ENCODE assay signal across 1 cellular context in the genomic region with DNA sequence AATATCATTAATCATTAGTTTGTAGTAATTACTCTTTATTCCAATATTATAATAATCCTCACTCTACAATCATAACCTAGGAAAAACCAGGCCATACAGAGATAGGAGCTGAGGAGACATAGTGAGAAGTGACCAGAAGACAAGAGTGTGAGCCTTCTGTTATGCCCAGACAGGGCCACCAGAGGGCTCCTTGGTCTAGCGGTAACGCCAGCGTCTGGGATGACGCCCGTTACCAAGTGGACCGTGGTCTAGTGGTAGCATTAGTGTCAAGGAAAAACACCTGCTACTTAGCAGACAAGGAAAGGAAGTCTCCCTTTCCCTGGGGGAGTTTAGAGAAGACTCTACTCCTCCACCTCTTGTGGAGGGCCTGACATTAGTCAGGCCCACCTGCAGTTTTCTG.
TF ChIP-seq lines count a peak whose summit lies in the region.

No MANE protein-coding gene starts in this region.

TF ChIP-seq in HepG2, 621 proteins besides CTCF, POLR2A, EP300 and RAD21:
- TF ChIP-seq, protein P1, sequence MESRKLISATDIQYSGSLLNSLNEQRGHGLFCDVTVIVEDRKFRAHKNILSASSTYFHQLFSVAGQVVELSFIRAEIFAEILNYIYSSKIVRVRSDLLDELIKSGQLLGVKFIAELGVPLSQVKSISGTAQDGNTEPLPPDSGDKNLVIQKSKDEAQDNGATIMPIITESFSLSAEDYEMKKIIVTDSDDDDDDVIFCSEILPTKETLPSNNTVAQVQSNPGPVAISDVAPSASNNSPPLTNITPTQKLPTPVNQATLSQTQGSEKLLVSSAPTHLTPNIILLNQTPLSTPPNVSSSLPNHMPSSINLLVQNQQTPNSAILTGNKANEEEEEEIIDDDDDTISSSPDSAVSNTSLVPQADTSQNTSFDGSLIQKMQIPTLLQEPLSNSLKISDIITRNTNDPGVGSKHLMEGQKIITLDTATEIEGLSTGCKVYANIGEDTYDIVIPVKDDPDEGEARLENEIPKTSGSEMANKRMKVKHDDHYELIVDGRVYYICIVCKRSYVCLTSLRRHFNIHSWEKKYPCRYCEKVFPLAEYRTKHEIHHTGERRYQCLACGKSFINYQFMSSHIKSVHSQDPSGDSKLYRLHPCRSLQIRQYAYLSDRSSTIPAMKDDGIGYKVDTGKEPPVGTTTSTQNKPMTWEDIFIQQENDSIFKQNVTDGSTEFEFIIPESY (CRISPR knock-in tag; IDR thresholded peaks at IDR 0.05) = peak; percentile 95
